In genomic region chr4:82293304-82293703, GRCh38 we compare ENCODE assay signal across 9 cellular contexts.
DNase-seq lines count a peak whose midpoint lies in the region; ATAC-seq and TF ChIP-seq lines count a peak whose summit lies in the region.
"Had no signal": no experiment of that assay in that cellular context is flagged by ENCODE, and none has a peak within 500 bp of the region (broad histone marks: within the 10 kb centered on the region; RNA-seq: fewer than 3 reads in every experiment).

No MANE protein-coding gene starts in this region.

- no peak for TF ChIP-seq CTCF in NB4 (IDR thresholded peaks at IDR 0.05; ENCODE audit: low read depth, low read length)
- TF ChIP-seq CTCF in omental fat pad (IDR thresholded peaks at IDR 0.05), result no peak
- no peak for TF ChIP-seq CTCF in adrenal gland (IDR thresholded peaks at IDR 0.05)

- peaks cover 28% of the 10 kb centered on the region for H3K4me1 Mint-ChIP-seq in stimulated activated memory B cell treated with anti-CD40 and anti-IgM and Interleukin-4, amounts not matched to agents 10 μg/mL and 1 μg/mL and 100 μg/mL, for 72 hours

- H3K27me3 Mint-ChIP-seq in stimulated activated memory B cell treated with anti-CD40 and anti-IgM and Interleukin-4, amounts not matched to agents 10 μg/mL and 1 μg/mL and 100 μg/mL, for 72 hours, result no peaks in the 10 kb centered on the region

- no peaks in the 10 kb centered on the region for H3K36me3 Mint-ChIP-seq in stimulated activated memory B cell treated with anti-CD40 and anti-IgM and Interleukin-4, amounts not matched to agents 10 μg/mL and 1 μg/mL and 100 μg/mL, for 72 hours

- H3K27ac Mint-ChIP-seq in stimulated activated memory B cell treated with anti-CD40 and anti-IgM and Interleukin-4, amounts not matched to agents 10 μg/mL and 1 μg/mL and 100 μg/mL, for 72 hours, result no peak overlapping the region

- DNase-seq in activated gamma-delta T cell treated with Interleukin-2 at 50 U/mL for 16 hours (peak; percentile 33), activated gamma-delta T cell (lab: John Stamatoyannopoulos, UW) (no peak), NB4 (ENCODE audit: low read depth) (peak; percentile 79), omental fat pad (ENCODE audit: low spot score) (no peak), NCI-H2081 treated with DMSO at 0.1 percent for 48 hours (lab: John Stamatoyannopoulos, UW) (no peak), adrenal gland (no peak)
- DNase-seq: amniotic stem cell had no signal

- intact Hi-C loops in adrenal gland (cut with DNase I), result no loop called here

- no peak overlapping the region for H3K27ac ChIP-seq in adrenal gland

- no peaks in the 10 kb centered on the region for H3K36me3 ChIP-seq in adrenal gland (replicated peaks in 1 of 2)

- H3K9me3 ChIP-seq in adrenal gland (replicated peaks in 1 of 3), result no peaks in the 10 kb centered on the region

- peak overlapping the region; percentile 22 for H3K4me3 Mint-ChIP-seq in stimulated activated memory B cell treated with anti-CD40 and anti-IgM and Interleukin-4, amounts not matched to agents 10 μg/mL and 1 μg/mL and 100 μg/mL, for 72 hours

- H3K9me3 Mint-ChIP-seq in stimulated activated memory B cell treated with anti-CD40 and anti-IgM and Interleukin-4, amounts not matched to agents 10 μg/mL and 1 μg/mL and 100 μg/mL, for 72 hours, result no peaks in the 10 kb centered on the region

- H3K4me1 ChIP-seq in adrenal gland (replicated peaks in 1 of 2), result no peaks in the 10 kb centered on the region

- H3K4me3 ChIP-seq in NB4 (ENCODE audit: low read depth, low read length) (no peak overlapping the region), adrenal gland (no peak overlapping the region)

- H3K27me3 ChIP-seq in adrenal gland, result no peaks in the 10 kb centered on the region

- ATAC-seq in HG02884 (IDR thresholded peaks at IDR 0.05; ENCODE audit: unreplicated experiment), result peak; percentile 100
- ATAC-seq in stimulated activated memory B cell treated with anti-CD40 and anti-IgM and Interleukin-4, amounts not matched to agents 10 μg/mL and 1 μg/mL and 100 μg/mL, for 72 hours, result peak; percentile 93
- ATAC-seq in omental fat pad (ENCODE audit: low FRiP score), result no peak

- 68 to 84% (median 71%) methylated on average over 2 of the region's 2 CpGs for WGBS in adrenal gland, 4 donors

- TF ChIP-seq POLR2A in NB4 (IDR thresholded peaks at IDR 0.05; ENCODE audit: extremely low read depth, insufficient read length) (no peak), adrenal gland (IDR thresholded peaks at IDR 0.05) (no peak)

Comparison
In these comparisons a context has a peak if more than half of its experiments do, and no peak if none do; other contexts are left out.
1. DNase-seq: peak in activated gamma-delta T cell treated with Interleukin-2 at 50 U/mL for 16 hours (single experiment) and NB4 (single experiment); none in activated gamma-delta T cell (single experiment), omental fat pad (single experiment), NCI-H2081 treated with DMSO at 0.1 percent for 48 hours (single experiment) and adrenal gland (0 of 7).